9 cellular contexts compared by ENCODE assay signal in the genomic region with DNA sequence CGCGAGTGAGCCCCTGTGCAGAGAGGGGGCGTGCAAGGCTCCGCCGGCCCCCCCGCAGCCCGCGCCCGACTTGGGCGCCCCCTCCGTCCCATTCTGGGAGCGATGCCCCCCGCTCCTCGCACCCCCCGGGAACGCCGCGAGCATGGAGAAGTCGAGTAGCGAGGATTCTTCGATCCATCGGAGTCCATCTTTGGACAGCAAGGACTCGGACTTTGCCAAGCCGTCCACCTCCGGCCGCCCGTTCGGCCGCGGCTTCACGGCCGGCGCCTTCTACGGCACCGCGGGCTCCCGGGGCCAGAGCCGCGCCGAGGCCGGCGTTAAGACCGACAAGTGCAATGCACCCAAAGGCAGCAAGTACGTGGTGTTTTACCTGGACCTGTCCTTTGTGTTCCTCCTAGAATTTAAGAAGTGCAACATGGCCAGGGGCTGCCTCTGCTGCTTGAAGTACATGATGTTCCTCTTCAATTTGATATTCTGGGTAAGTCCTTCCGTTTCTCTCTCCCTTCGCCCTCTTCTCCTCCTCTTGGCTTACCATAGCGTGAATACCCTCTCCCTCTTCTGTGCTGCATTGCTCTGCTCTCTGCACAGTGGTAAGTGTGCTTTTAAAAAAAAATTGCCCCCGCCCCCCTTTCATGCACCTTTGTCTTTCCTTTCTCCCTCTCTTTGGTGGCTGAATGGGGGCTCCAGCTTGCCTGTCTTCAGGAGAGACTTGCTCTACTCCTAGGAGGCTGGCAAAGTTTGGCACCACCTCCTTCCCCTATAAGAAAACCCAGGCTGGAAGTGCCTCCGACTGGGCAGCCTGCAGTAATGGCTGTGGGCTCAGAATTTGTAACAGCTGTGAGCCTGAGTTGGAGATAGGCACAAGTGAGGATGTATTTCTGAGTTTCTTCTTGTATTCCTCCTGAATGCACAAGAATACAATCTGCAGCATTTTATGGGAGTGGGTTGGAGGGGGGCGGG.
DNase-seq lines count a peak whose midpoint lies in the region; ATAC-seq, FAIRE-seq and TF ChIP-seq lines count a peak whose summit lies in the region.
"Had no signal": no experiment of that assay in that cellular context is flagged by ENCODE, and none has a peak within 500 bp of the region (broad histone marks: within the 10 kb centered on the region; RNA-seq: fewer than 3 reads in every experiment).

No MANE protein-coding gene starts in this region.

- peaks cover 29% of the 10 kb centered on the region for H3K4me1 ChIP-seq in astrocyte (ENCODE audit: insufficient read depth, low read length)
- peaks cover 61% of the 10 kb centered on the region for H3K4me1 ChIP-seq in suprapubic skin

- peaks cover 34% of the 10 kb centered on the region for H3K27me3 Mint-ChIP-seq in astrocyte (ENCODE audit: low read depth, unreplicated experiment)

- peak overlapping the region; percentile 69 for H3K9ac ChIP-seq in astrocyte (ENCODE audit: low read length)

- H3K9me3 Mint-ChIP-seq in astrocyte (ENCODE audit: unreplicated experiment), result no peaks in the 10 kb centered on the region

- H3K27ac ChIP-seq in astrocyte (ENCODE audit: low read depth, low read length) (no peak overlapping the region), suprapubic skin (no peak overlapping the region)

- no peak for TF ChIP-seq CTCF in astrocyte (IDR thresholded peaks at IDR 0.05; ENCODE audit: insufficient read depth, low read depth, low read length)
- no peak for TF ChIP-seq CTCF in suprapubic skin (IDR thresholded peaks at IDR 0.05)

- no peaks in the 10 kb centered on the region for H3K36me3 ChIP-seq in astrocyte (ENCODE audit: insufficient read depth, low read length)
- H3K36me3 ChIP-seq in suprapubic skin, result no peaks in the 10 kb centered on the region

- no peak for TF ChIP-seq EP300 in suprapubic skin (IDR thresholded peaks at IDR 0.05)

- H3K9me3 ChIP-seq in astrocyte (ENCODE audit: insufficient read depth, low read depth, low read length) (no peaks in the 10 kb centered on the region), suprapubic skin (no peaks in the 10 kb centered on the region)

- H3K27ac Mint-ChIP-seq in astrocyte (ENCODE audit: unreplicated experiment), result no peak overlapping the region
- H3K27ac Mint-ChIP-seq: CD4-positive, CD25-positive, alpha-beta regulatory T cell had no signal

- H4K20me1 ChIP-seq in astrocyte (ENCODE audit: insufficient read depth, low read length), result peaks cover 78% of the 10 kb centered on the region

- H3K4me1 Mint-ChIP-seq in astrocyte (ENCODE audit: low read depth, unreplicated experiment), result peaks cover 22% of the 10 kb centered on the region

- WGBS in suprapubic skin, result 49% methylated on average over 32 of the region's 50 CpGs

- FAIRE-seq in astrocyte (lab: Jason Lieb, UNC) (no peak), GM12891 (lab: Jason Lieb, UNC) (no peak), RCC 7860 (lab: Jason Lieb, UNC) (no peak)

- peak in 2 of 3 experiments; percentile 61 to 70 for DNase-seq in NCI-H1417 (lab: John Stamatoyannopoulos, UW)
- DNase-seq in NCI-H1417 treated with DMSO at 0.1 percent for 48 hours (lab: John Stamatoyannopoulos, UW), result no peak
- no peak for DNase-seq in astrocyte (ENCODE audit: low read depth)
- peak; percentile 35 for DNase-seq in iris pigment epithelial cell (ENCODE audit: low read depth)
- no peak for DNase-seq in suprapubic skin (ENCODE audit: low spot score in 2 of 2)
- DNase-seq in GM12891 (ENCODE audit: insufficient read length, low spot score), result no peak
- DNase-seq in RCC 7860 (ENCODE audit: low spot score), result no peak

- H3K4me3 ChIP-seq in astrocyte (ENCODE audit: insufficient read depth, low read depth, low read length) (peak overlapping the region; percentile 62), suprapubic skin (peak overlapping the region; percentile 59)

- peak overlapping the region; percentile 99 for H3K4me2 ChIP-seq in astrocyte (ENCODE audit: low read length)

- ATAC-seq in GM18873 (IDR thresholded peaks at IDR 0.05; ENCODE audit: low FRiP score, unreplicated experiment), result no peak

- H3K27me3 ChIP-seq in astrocyte (ENCODE audit: insufficient read depth, low read length), result peaks cover 17% of the 10 kb centered on the region
- H3K27me3 ChIP-seq in suprapubic skin, result peaks cover 8% of the 10 kb centered on the region

- H3K4me3 Mint-ChIP-seq in astrocyte (ENCODE audit: unreplicated experiment), result peak overlapping the region; percentile 78

- TF ChIP-seq POLR2A in suprapubic skin (IDR thresholded peaks at IDR 0.05) (no peak), GM12891 (IDR thresholded peaks at IDR 0.05; ENCODE audit: low read depth, low read length) (no peak)

- no peaks in the 10 kb centered on the region for H3K79me2 ChIP-seq in astrocyte (ENCODE audit: insufficient read depth, low read length)

- H2AFZ ChIP-seq in astrocyte (ENCODE audit: low read depth, low read length), result no peak overlapping the region

- H3K36me3 Mint-ChIP-seq in astrocyte (ENCODE audit: low read depth, unreplicated experiment), result peaks cover 6% of the 10 kb centered on the region
- H3K36me3 Mint-ChIP-seq: CD4-positive, CD25-positive, alpha-beta regulatory T cell had no signal

TF ChIP-seq in GM12891, 5 proteins besides CTCF, POLR2A, EP300 and RAD21:
- no peak for TF ChIP-seq POLR2AphosphoS5 (IDR thresholded peaks at IDR 0.05; ENCODE audit: low read depth, low read length)
- no peak for TF ChIP-seq SPI1 (IDR thresholded peaks at IDR 0.05; ENCODE audit: low read depth, low read length)
- TF ChIP-seq POU2F2 (IDR thresholded peaks at IDR 0.05; ENCODE audit: low read depth, low read length), result no peak
- no peak for TF ChIP-seq TAF1 (IDR thresholded peaks at IDR 0.05; ENCODE audit: low read depth, low read length)
- no peak for TF ChIP-seq PAX5 (IDR thresholded peaks at IDR 0.05; ENCODE audit: insufficient read depth, low read length, severe bottlenecking)

Comparison
In these comparisons a context has a peak if more than half of its experiments do, and no peak if none do; other contexts are left out.
1. DNase-seq: peak in NCI-H1417 (2 of 3) and iris pigment epithelial cell (single experiment); none in NCI-H1417 treated with DMSO at 0.1 percent for 48 hours (single experiment), astrocyte (single experiment), suprapubic skin (0 of 2), GM12891 (single experiment) and RCC 7860 (single experiment).